Comparison of ENCODE assay signal across 14 cellular contexts in genomic region chr2:18518116-18519111, GRCh38. TPM values are rescaled to one million over a fixed set of nuclear protein-coding genes. Genes with fewer than 3 reads are reported as not detected.
DNase-seq lines count a peak whose midpoint lies in the region; ATAC-seq and TF ChIP-seq lines count a peak whose summit lies in the region.
"Had no signal": no experiment of that assay in that cellular context is flagged by ENCODE, and none has a peak within 500 bp of the region (broad histone marks: within the 10 kb centered on the region; RNA-seq: fewer than 3 reads in every experiment).

No MANE protein-coding gene starts in this region.

- no CpG with 5 or more reads among the region's 11 CpGs for WGBS in mesendoderm (ENCODE audit: extremely low coverage, insufficient coverage, low lambda C conversion rate)
- WGBS in testis, 2 donors = 82 to 88% methylated on average over 11 of the region's 11 CpGs

- no peak overlapping the region for H4K8ac ChIP-seq in mesendoderm (ENCODE audit: low read depth, low read length)

- H3K4ac ChIP-seq in mesendoderm (ENCODE audit: low read depth, low read length) = no peak overlapping the region

- TF ChIP-seq CTCF in left ventricle myocardium inferior (IDR thresholded peaks at IDR 0.05; ENCODE audit: borderline replicate concordance) (no peak), WTC11 (IDR thresholded peaks at IDR 0.05) (no peak), testis (IDR thresholded peaks at IDR 0.05) (no peak)

- H2AK5ac ChIP-seq in mesendoderm (ENCODE audit: low read length) = no peak overlapping the region

- no peaks in the 10 kb centered on the region for H3K36me3 Mint-ChIP-seq in WTC11

- H3K56ac ChIP-seq in mesendoderm (ENCODE audit: low read length) = no peak overlapping the region

- H3K27ac ChIP-seq in left ventricle myocardium inferior (replicated peaks) (peak overlapping the region; percentile 50), mesendoderm (ENCODE audit: low read depth, low read length) (no peak overlapping the region), testis (no peak overlapping the region)
- H3K27ac ChIP-seq: spleen had no signal

- DNase-seq in left ventricle myocardium inferior (no peak), Right ventricle myocardium superior (no peak), dedifferentiated amniotic fluid mesenchymal stem cell (ENCODE audit: extremely low spot score) (peak; percentile 39), mesendoderm (peak; percentile 62), hippocampal formation (lab: John Stamatoyannopoulos, UW) (no peak), WTC11 (ENCODE audit: low spot score) (no peak), testis (no peak)
- DNase-seq: activated T-cell treated with anti-CD3 and anti-CD28 coated beads for 4 hours, hypothalamus, NCI-H345, spleen had no signal

- H3K4me1 Mint-ChIP-seq in WTC11 = peaks cover 9% of the 10 kb centered on the region
- H3K4me1 Mint-ChIP-seq: B cell; central memory CD8-positive, alpha-beta T cell had no signal

- H2BK15ac ChIP-seq in mesendoderm (replicated peaks; ENCODE audit: low read depth) = no peak overlapping the region

- H3K9ac ChIP-seq in mesendoderm (ENCODE audit: low read length) = no peak overlapping the region

- TF ChIP-seq POLR2A in testis (IDR thresholded peaks at IDR 0.05) = no peak

- no peak overlapping the region for H2BK120ac ChIP-seq in mesendoderm (ENCODE audit: low read depth, low read length)

- H3K9me3 ChIP-seq in left ventricle myocardium inferior (replicated peaks) (no peaks in the 10 kb centered on the region), testis (no peaks in the 10 kb centered on the region)
- H3K9me3 ChIP-seq: spleen had no signal

- H3K4me3 ChIP-seq in left ventricle myocardium inferior = no peak overlapping the region
- H3K4me3 ChIP-seq in mesendoderm (ENCODE audit: low read length) = no peak overlapping the region
- H3K4me3 ChIP-seq in testis = no peak overlapping the region
- H3K4me3 ChIP-seq: spleen had no signal

- no peak overlapping the region for H4K5ac ChIP-seq in mesendoderm (ENCODE audit: low read length)

- ATAC-seq in Right ventricle myocardium superior (ENCODE audit: poor library complexity) (no peak), WTC11 (no peak), GM19351 (IDR thresholded peaks at IDR 0.05; ENCODE audit: unreplicated experiment) (no peak)

- H3K27me3 ChIP-seq in left ventricle myocardium inferior (ENCODE audit: low read depth) (no peaks in the 10 kb centered on the region), mesendoderm (ENCODE audit: insufficient read depth, low read length, poor library complexity) (no peaks in the 10 kb centered on the region), testis (no peaks in the 10 kb centered on the region)

- no peaks in the 10 kb centered on the region; the same call in 1 of the 2 replicates for H3K27me3 Mint-ChIP-seq in WTC11 (ENCODE audit: low read depth)

- H3K36me3 ChIP-seq in left ventricle myocardium inferior (no peaks in the 10 kb centered on the region), mesendoderm (ENCODE audit: control insufficient read depth, insufficient read depth, low read length) (no peaks in the 10 kb centered on the region), testis (ENCODE audit: low read depth, missing control alignments) (no peaks in the 10 kb centered on the region)
- H3K36me3 ChIP-seq: spleen had no signal

- no peak overlapping the region for H2BK5ac ChIP-seq in mesendoderm (ENCODE audit: low read length)

- H3K79me2 ChIP-seq in mesendoderm (ENCODE audit: control insufficient read depth, insufficient read depth, low read length) = no peaks in the 10 kb centered on the region

- no peak overlapping the region for H3K27ac Mint-ChIP-seq in WTC11
- H3K27ac Mint-ChIP-seq: B cell had no signal

- peak overlapping the region; percentile 14 for H3K18ac ChIP-seq in mesendoderm (ENCODE audit: low read length)

- CTCF ChIA-PET in WTC11 (lab: Charles Lee) = interaction anchor here (0.9 kb wide), 1 partner anchor 170 kb away, joined by 3 read pairs; no protein-coding TSS in a partner anchor

- H3K4me3 Mint-ChIP-seq in WTC11 = no peak overlapping the region
- H3K4me3 Mint-ChIP-seq: B cell; central memory CD8-positive, alpha-beta T cell had no signal

- intact Hi-C loops in left ventricle myocardium inferior (cut with micrococcal nuclease) (no loop called here), Right ventricle myocardium superior (cut with DNase I) (no loop called here), testis (cut with DNase I; ENCODE audit: low total_unique reads) (no loop called here)

- POLR2A ChIA-PET in WTC11 (lab: Charles Lee) = no interaction called here

- H3K4me2 ChIP-seq in mesendoderm (ENCODE audit: low read length) = no peak overlapping the region

- H3K4me1 ChIP-seq in left ventricle myocardium inferior (peaks cover 38% of the 10 kb centered on the region), mesendoderm (ENCODE audit: control insufficient read depth, low read depth, low read length) (no peaks in the 10 kb centered on the region), testis (peaks cover 8% of the 10 kb centered on the region)

- H3K23ac ChIP-seq in mesendoderm (ENCODE audit: low read length) = no peak overlapping the region

- H3K79me1 ChIP-seq in mesendoderm (ENCODE audit: low read length) = no peaks in the 10 kb centered on the region

- H3K9me3 Mint-ChIP-seq in WTC11 = no peaks in the 10 kb centered on the region
- H3K9me3 Mint-ChIP-seq: central memory CD8-positive, alpha-beta T cell had no signal

TF ChIP-seq in WTC11, 78 proteins besides CTCF, POLR2A, EP300 and RAD21:
- TF ChIP-seq MAX (CRISPR knock-in tag; IDR thresholded peaks at IDR 0.05) (no peak), ZNF219 (CRISPR knock-in tag; IDR thresholded peaks at IDR 0.05; ENCODE audit: borderline replicate concordance) (no peak), ZNF532 (CRISPR knock-in tag; IDR thresholded peaks at IDR 0.05; ENCODE audit: borderline replicate concordance) (no peak), PRRX2 (CRISPR knock-in tag; IDR thresholded peaks at IDR 0.05) (no peak)

RNA-seq across cellular contexts. Expression of gene RDH14, which starts 42.0 kb away (rescaled TPM):
- 42.6 TPM for total RNA-seq in left ventricle myocardium inferior
- total RNA-seq in Right ventricle myocardium superior = 45.5 TPM
- polyA plus RNA-seq in mesendoderm (2013, experiment 1 of 2) = 18.9 TPM
- 19.3 TPM for polyA plus RNA-seq in mesendoderm (2013, experiment 2 of 2)
- 20.6 to 22.4 TPM (median 20.9 TPM) in 3 replicates for total RNA-seq in WTC11 (2021)
- total RNA-seq in testis = 10 to 100 TPM; 30.7 to 37.2 TPM
- 40.1 TPM for polyA plus RNA-seq in testis (ENCODE audit: insufficient read depth, low read depth, low replicate concordance)

Comparison
In these comparisons a context has a peak if more than half of its experiments do, and no peak if none do; other contexts are left out.
1. DNase-seq: peak in dedifferentiated amniotic fluid mesenchymal stem cell (single experiment) and mesendoderm (single experiment); none in left ventricle myocardium inferior (single experiment), Right ventricle myocardium superior (single experiment), hippocampal formation (0 of 2), WTC11 (single experiment) and testis (single experiment).